ENCODE assay signal across 11 cellular contexts in genomic region chr17:21376585-21376834, GRCh38. TPM values are rescaled to one million over a fixed set of nuclear protein-coding genes. Genes with fewer than 3 reads are reported as not detected.
DNase-seq lines count a peak whose midpoint lies in the region; ATAC-seq, FAIRE-seq and TF ChIP-seq lines count a peak whose summit lies in the region.
"Had no signal": no experiment of that assay in that cellular context is flagged by ENCODE, and none has a peak within 500 bp of the region (broad histone marks: within the 10 kb centered on the region; RNA-seq: fewer than 3 reads in every experiment).

No MANE protein-coding gene starts in this region.

- H3K27me3 ChIP-seq in Panc1 (ENCODE audit: control insufficient read depth, insufficient read depth, low read length) (no peaks in the 10 kb centered on the region), heart right ventricle (peaks cover 0 to 50% (median 5%) of the 10 kb centered on the region in 7 donors), ovary (no peaks in the 10 kb centered on the region)

- DNase-seq in A549 (ENCODE audit: low read depth in 1 of 2, low spot score in 1 of 2) = no peak
- DNase-seq in Panc1 (ENCODE audit: low read depth, low spot score) = no peak
- peak in 1 of 2 donors; percentile 29 for DNase-seq in heart right ventricle
- no peak for DNase-seq in ovary
- DNase-seq in GM19240 (ENCODE audit: insufficient read length, low spot score) = no peak
- DNase-seq in NCI-H1694 (lab: John Stamatoyannopoulos, UW) = no peak
- DNase-seq: activated T-cell treated with anti-CD3 and anti-CD28 coated beads, Interleukin-2, amount 50 U/mL, for 1 hour had no signal

- no peaks in the 10 kb centered on the region; the same call in 1 of the 2 replicates for H3K36me3 ChIP-seq in Panc1 (ENCODE audit: control insufficient read depth, insufficient read depth, low read length)
- no peaks in the 10 kb centered on the region for H3K36me3 ChIP-seq in heart right ventricle
- no peaks in the 10 kb centered on the region for H3K36me3 ChIP-seq in ovary

- FAIRE-seq in A549 (lab: Jason Lieb, UNC) = no peak
- FAIRE-seq: colon, islet of Langerhans had no signal

- H3K4me3 ChIP-seq in A549 (peak overlapping the region; percentile 52), Panc1 (ENCODE audit: low read depth in 2 of 2, low read length in 2 of 2) (peak overlapping the region; percentile 26 to 44; a peak in 3 of 4 replicates), heart right ventricle (peak overlapping the region; percentile 41 to 66 (median 60)), ovary (peak overlapping the region; percentile 37)

- intact Hi-C loops in Panc1 (cut with micrococcal nuclease; ENCODE audit: unreplicated experiment) = no loop called here
- intact Hi-C loops in heart right ventricle (cut with DNase I) = loop anchor here in 4 of 10 donors (5.0 to 10.0 kb wide), 3 partner anchors 52 to 58 kb away; no protein-coding TSS in a partner anchor
- intact Hi-C loops in ovary (cut with DNase I) = no loop called here

- H3K9me3 ChIP-seq in A549 (no peaks in the 10 kb centered on the region), Panc1 (ENCODE audit: control insufficient read depth, insufficient read depth, low read depth, low read length) (no peaks in the 10 kb centered on the region), heart right ventricle (no peaks in the 10 kb centered on the region), ovary (no peaks in the 10 kb centered on the region)

- CTCF ChIA-PET in A549 (lab: Yijun Ruan, JAX) (interaction anchor here (0.6 to 1.4 kb wide), 4 partner anchors 67 to 137 kb away, joined by 3 to 4 read pairs (median 3); no protein-coding TSS in a partner anchor), Panc1 (lab: Charles Lee) (interaction anchor here (0.5 kb wide), 1 partner anchor 257 kb away, joined by 4 read pairs; no protein-coding TSS in a partner anchor)

- ATAC-seq in A549 (peak; percentile 33; a peak in 3 of 6 replicates), Panc1 (peak; percentile 62), heart right ventricle (peak in 2 of 8 donors; percentile 8 to 17), HG03520 (IDR thresholded peaks at IDR 0.05; ENCODE audit: unreplicated experiment) (no peak), GM18867 (IDR thresholded peaks at IDR 0.05; ENCODE audit: unreplicated experiment) (no peak)

- H3K4me1 ChIP-seq in A549 (peaks cover 4% of the 10 kb centered on the region; the same call in 1 of the 3 replicates), Panc1 (ENCODE audit: control insufficient read depth, insufficient read depth, low read length) (no peaks in the 10 kb centered on the region), heart right ventricle (peaks cover 15 to 48% (median 35%) of the 10 kb centered on the region in 9 donors), ovary (ENCODE audit: insufficient read depth) (peaks cover 2% of the 10 kb centered on the region)

- BruUV-seq in Panc1 (replicated peaks; lab: Mats Ljungman, UMichigan) = no TSS peak

- in situ Hi-C loops in Panc1 (cut with HindIII; ENCODE audit: low pct_unique_long_range_greater_than_20kb, low sequenced_read_pairs) = no loop called here

- TF ChIP-seq POLR2A in A549 (IDR thresholded peaks at IDR 0.05; ENCODE audit: low read length) (no peak), ovary (IDR thresholded peaks at IDR 0.05) (no peak)

- no peak for TF ChIP-seq CTCF in A549 (IDR thresholded peaks at IDR 0.05)
- no peak for TF ChIP-seq CTCF in Panc1 (IDR thresholded peaks at IDR 0.05)
- TF ChIP-seq CTCF in heart right ventricle (IDR thresholded peaks at IDR 0.05) = no peak
- no peak for TF ChIP-seq CTCF in ovary (IDR thresholded peaks at IDR 0.05)

- WGBS in A549 (ENCODE audit: missing lambda C conversion rate) = 3% methylated on average over 16 of the region's 34 CpGs
- WGBS in heart right ventricle, 2 donors = 0% methylated on average over 26 to 34 of the region's 34 CpGs
- 0 to 1% (median 1%) methylated on average over 12 to 34 of the region's 34 CpGs for WGBS in ovary, 3 donors

- TF ChIP-seq EP300 in A549 (IDR thresholded peaks at IDR 0.05) (no peak), ovary (IDR thresholded peaks at IDR 0.05) (no peak)

- peak overlapping the region; percentile 89 for H3K4me2 ChIP-seq in A549

- POLR2A ChIA-PET in A549 (lab: Yijun Ruan, JAX) (no interaction called here), Panc1 (lab: Charles Lee) (interaction anchor here (0.5 kb wide), 1 partner anchor 1842 kb away, joined by 3 read pairs; no protein-coding TSS in a partner anchor)

- TF ChIP-seq RAD21 in A549 (conservative IDR thresholded peaks at IDR 0.05 in 1 of 2, IDR thresholded peaks at IDR 0.05 in 1 of 2) = no peak

- H3K27ac ChIP-seq in A549 = peak overlapping the region; percentile 62 to 85
- no peak overlapping the region for H3K27ac ChIP-seq in Panc1 (ENCODE audit: low read length)
- peak overlapping the region in 9 of 10 donors; percentile 54 to 68 (median 62) for H3K27ac ChIP-seq in heart right ventricle
- no peak overlapping the region for H3K27ac ChIP-seq in ovary

TF ChIP-seq in A549, 52 proteins besides CTCF, POLR2A, EP300 and RAD21:
- no peak for TF ChIP-seq EHF (CRISPR knock-in tag; IDR thresholded peaks at IDR 0.05)
- TF ChIP-seq GATA3 (IDR thresholded peaks at IDR 0.05; ENCODE audit: borderline replicate concordance) = peak; percentile 25; the same call in 1 of the 2 replicates

RNA-seq across cellular contexts. Expression of gene KCNJ12, which starts 0.4 kb away (rescaled TPM):
- polyA plus RNA-seq in A549 (2011; rRNA removed) = 0.34 and 0.38 TPM in 2 replicates
- 0.82 and 1.0 TPM in 2 replicates for polyA plus RNA-seq in A549 (2012; cell fraction: cytosol; rRNA removed)
- 1.5 and 1.7 TPM in 2 replicates for polyA plus RNA-seq in A549 (2012; cell fraction: nucleus; rRNA removed)
- polyA plus RNA-seq in A549 (2017; fragmentation: RNase III; extraction: RNeasy Plus Mini Kit Qiagen cat#74134 plus additional on column Dnase treatment) = 0.44 to 0.54 TPM (median 0.46 TPM) in 3 replicates
- polyA minus RNA-seq in A549 (2011; rRNA and poly(A)+ RNA removed) = 0.37 and 0.44 TPM in 2 replicates
- 2.7 TPM for total RNA-seq in Panc1 (2021; ENCODE audit: unreplicated experiment)
- 2.9 TPM for polyA plus RNA-seq in Panc1 (2012; ENCODE audit: insufficient read length)
- 10 to 100 TPM in 2 of 10 donors, 1 to 10 TPM in 8; 7.2 to 14.7 (median 8.7) TPM for total RNA-seq in heart right ventricle
- 1 to 10 TPM; 2.8 to 4.0 TPM for polyA plus RNA-seq in heart right ventricle
- 1 to 10 TPM in 4 of 7 donors, under 1 TPM in 3; 0.12 to 1.9 (median 1.3) TPM for total RNA-seq in ovary
- polyA plus RNA-seq in ovary = under 1 TPM; 0.25 to 0.32 TPM

Comparison
In these comparisons a context has a peak if more than half of its experiments do, and no peak if none do; other contexts are left out.
1. ATAC-seq: peak in A549 (2 of 2) and Panc1 (single experiment); none in HG03520 (single experiment) and GM18867 (single experiment).
2. H3K27ac ChIP-seq: peak in A549 (2 of 2) and heart right ventricle (9 of 10); none in Panc1 (single experiment) and ovary (0 of 2).
3. Peak in every context shown above with its lines, with median percentiles within 50 percentile points of each other: H3K4me3 ChIP-seq.